1 cellular context compared by ENCODE assay signal in genomic region chr4:23881674-23882337, GRCh38.
TF ChIP-seq lines count a peak whose summit lies in the region.

No MANE protein-coding gene starts in this region.

TF ChIP-seq in HepG2, 621 proteins besides CTCF, POLR2A, EP300 and RAD21 (continued from another document):
- TF ChIP-seq, protein P1, sequence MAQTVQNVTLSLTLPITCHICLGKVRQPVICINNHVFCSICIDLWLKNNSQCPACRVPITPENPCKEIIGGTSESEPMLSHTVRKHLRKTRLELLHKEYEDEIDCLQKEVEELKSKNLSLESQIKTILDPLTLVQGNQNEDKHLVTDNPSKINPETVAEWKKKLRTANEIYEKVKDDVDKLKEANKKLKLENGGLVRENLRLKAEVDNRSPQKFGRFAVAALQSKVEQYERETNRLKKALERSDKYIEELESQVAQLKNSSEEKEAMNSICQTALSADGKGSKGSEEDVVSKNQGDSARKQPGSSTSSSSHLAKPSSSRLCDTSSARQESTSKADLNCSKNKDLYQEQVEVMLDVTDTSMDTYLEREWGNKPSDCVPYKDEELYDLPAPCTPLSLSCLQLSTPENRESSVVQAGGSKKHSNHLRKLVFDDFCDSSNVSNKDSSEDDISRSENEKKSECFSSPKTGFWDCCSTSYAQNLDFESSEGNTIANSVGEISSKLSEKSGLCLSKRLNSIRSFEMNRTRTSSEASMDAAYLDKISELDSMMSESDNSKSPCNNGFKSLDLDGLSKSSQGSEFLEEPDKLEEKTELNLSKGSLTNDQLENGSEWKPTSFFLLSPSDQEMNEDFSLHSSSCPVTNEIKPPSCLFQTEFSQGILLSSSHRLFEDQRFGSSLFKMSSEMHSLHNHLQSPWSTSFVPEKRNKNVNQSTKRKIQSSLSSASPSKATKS (CRISPR knock-in tag; IDR thresholded peaks at IDR 0.05), result no peak
- TF ChIP-seq MTERF4 (CRISPR knock-in tag; IDR thresholded peaks at IDR 0.05), result no peak
- TF ChIP-seq ETV5 (CRISPR knock-in tag; IDR thresholded peaks at IDR 0.05; ENCODE audit: borderline replicate concordance), result no peak
- TF ChIP-seq ZNF281 (CRISPR knock-in tag; IDR thresholded peaks at IDR 0.05; ENCODE audit: borderline replicate concordance), result no peak
- TF ChIP-seq CREM (IDR thresholded peaks at IDR 0.05), result no peak
- no peak for TF ChIP-seq CREM (CRISPR knock-in tag; IDR thresholded peaks at IDR 0.05)
- TF ChIP-seq RBM22 (optimal IDR thresholded peaks at IDR 0.05; ENCODE audit: low read length), result peak; percentile 25
- no peak for TF ChIP-seq CAMTA2 (CRISPR knock-in tag; IDR thresholded peaks at IDR 0.05; ENCODE audit: borderline replicate concordance)
- no peak for TF ChIP-seq ZNF275 (CRISPR knock-in tag; IDR thresholded peaks at IDR 0.05; ENCODE audit: borderline replicate concordance)
- no peak for TF ChIP-seq YEATS4 (CRISPR knock-in tag; IDR thresholded peaks at IDR 0.05; ENCODE audit: borderline replicate concordance)
- TF ChIP-seq MTF2 (CRISPR knock-in tag; IDR thresholded peaks at IDR 0.05; ENCODE audit: borderline replicate concordance), result no peak
- TF ChIP-seq ELK4 (CRISPR knock-in tag; IDR thresholded peaks at IDR 0.05; ENCODE audit: borderline replicate concordance), result no peak
- no peak for TF ChIP-seq ZNF468 (CRISPR knock-in tag; IDR thresholded peaks at IDR 0.05)
- TF ChIP-seq ASH2L (IDR thresholded peaks at IDR 0.05; ENCODE audit: insufficient read length, low read depth, low read length), result peak; percentile 23
- no peak for TF ChIP-seq ZNF616 (CRISPR knock-in tag; IDR thresholded peaks at IDR 0.05; ENCODE audit: low read depth)
